13 cellular contexts compared by ENCODE assay signal in genomic region chr2:9256570-9257043, GRCh38. TPM values are rescaled to one million over a fixed set of nuclear protein-coding genes. Genes with fewer than 3 reads are reported as not detected.
DNase-seq lines count a peak whose midpoint lies in the region; ATAC-seq, FAIRE-seq and TF ChIP-seq lines count a peak whose summit lies in the region.
"Had no signal": no experiment of that assay in that cellular context is flagged by ENCODE, and none has a peak within 500 bp of the region (broad histone marks: within the 10 kb centered on the region; RNA-seq: fewer than 3 reads in every experiment).

No MANE protein-coding gene starts in this region.

- H3K9ac ChIP-seq in endothelial cell of umbilical vein (replicated peaks; ENCODE audit: extremely low read depth, insufficient read depth, low read length), result no peak overlapping the region
- H3K9ac ChIP-seq in neural cell (ENCODE audit: low read length), result peak overlapping the region; percentile 7

- FAIRE-seq in endothelial cell of umbilical vein (lab: Jason Lieb, UNC), result peak; percentile 77

- H3K4me2 ChIP-seq in endothelial cell of umbilical vein (ENCODE audit: insufficient read depth, low read length), result peak overlapping the region; percentile 32
- no peak overlapping the region for H3K4me2 ChIP-seq in neural cell (ENCODE audit: low read length)

- H3K4me3 Mint-ChIP-seq in Caco-2 (ENCODE audit: unreplicated experiment) (no peak overlapping the region), endothelial cell (ENCODE audit: unreplicated experiment) (no peak overlapping the region)
- H3K4me3 Mint-ChIP-seq: natural killer cell had no signal

- H3K4me1 ChIP-seq in Caco-2 (peaks cover 20% of the 10 kb centered on the region), endothelial cell of umbilical vein (ENCODE audit: control insufficient read depth, extremely low read depth, insufficient read depth, low read length) (peaks cover 65% of the 10 kb centered on the region)
- H3K4me1 ChIP-seq: HAP-1 had no signal

- H3K27ac Mint-ChIP-seq in Caco-2 (ENCODE audit: unreplicated experiment) (peak overlapping the region; percentile 2), endothelial cell (ENCODE audit: unreplicated experiment) (no peak overlapping the region)
- H3K27ac Mint-ChIP-seq: natural killer cell had no signal

- TF ChIP-seq RAD21 in neural cell (conservative IDR thresholded peaks at IDR 0.05), result peak; percentile 39

- no peaks in the 10 kb centered on the region for H3K9me1 ChIP-seq in endothelial cell of umbilical vein (replicated peaks; ENCODE audit: control insufficient read depth, extremely low read depth, insufficient read depth, low read length)

- BruUV-seq in Caco-2 (replicated peaks; lab: Mats Ljungman, UMichigan) (no TSS peak), endothelial cell of umbilical vein (replicated peaks; lab: Mats Ljungman, UMichigan) (no TSS peak)

- peaks cover 11% of the 10 kb centered on the region for H3K36me3 Mint-ChIP-seq in Caco-2 (ENCODE audit: insufficient read depth, unreplicated experiment)
- H3K36me3 Mint-ChIP-seq in endothelial cell (ENCODE audit: low read depth, unreplicated experiment), result no peaks in the 10 kb centered on the region
- H3K36me3 Mint-ChIP-seq: natural killer cell had no signal

- no peaks in the 10 kb centered on the region for H3K9me2 ChIP-seq in neural cell (ENCODE audit: insufficient read depth, low read length)

- ATAC-seq in HG03139 (IDR thresholded peaks at IDR 0.05; ENCODE audit: unreplicated experiment) (no peak), GM18870 (IDR thresholded peaks at IDR 0.05; ENCODE audit: unreplicated experiment) (no peak), GM19395 (IDR thresholded peaks at IDR 0.05; ENCODE audit: unreplicated experiment) (no peak)
- ATAC-seq: natural killer cell had no signal

- H4K20me1 ChIP-seq in endothelial cell of umbilical vein (replicated peaks; ENCODE audit: control insufficient read depth, extremely low read depth, insufficient read depth, low read length) (no peaks in the 10 kb centered on the region), neural cell (ENCODE audit: insufficient read depth) (peaks cover 4% of the 10 kb centered on the region)

- H3F3A ChIP-seq in neural cell (ENCODE audit: insufficient read depth, low read length, poor library complexity, severe bottlenecking), result no peaks in the 10 kb centered on the region

- intact Hi-C loops in Caco-2 (cut with micrococcal nuclease; ENCODE audit: unreplicated experiment), result loop anchor here (1.0 to 2.0 kb wide), 2 partner anchors 50 to 113 kb away; partner anchors contain the start of gene ASAP2
- intact Hi-C loops in endothelial cell of umbilical vein (cut with micrococcal nuclease), result no loop called here

- CTCF ChIA-PET in Caco-2 (lab: Charles Lee) (interaction anchor here (0.5 to 1.0 kb wide), 2 partner anchors 113 to 115 kb away, joined by 3 to 4 read pairs; no protein-coding TSS in a partner anchor), endothelial cell of umbilical vein (lab: Charles Lee) (interaction anchor here (0.9 to 1.4 kb wide), 3 partner anchors 43 to 51 kb away, joined by 3 read pairs; no protein-coding TSS in a partner anchor)

- peaks cover 84% of the 10 kb centered on the region for H3K79me2 ChIP-seq in endothelial cell of umbilical vein (ENCODE audit: control insufficient read depth, insufficient read depth, low read length)
- peaks cover 46% of the 10 kb centered on the region for H3K79me2 ChIP-seq in neural cell (replicated peaks; ENCODE audit: insufficient read depth, low read length)

- peaks cover 21% of the 10 kb centered on the region for H3K4me1 Mint-ChIP-seq in Caco-2 (ENCODE audit: low read depth, unreplicated experiment)
- peaks cover 54% of the 10 kb centered on the region for H3K4me1 Mint-ChIP-seq in endothelial cell (ENCODE audit: unreplicated experiment)

- H3K27me3 Mint-ChIP-seq in Caco-2 (ENCODE audit: insufficient read depth, unreplicated experiment), result no peaks in the 10 kb centered on the region
- peaks cover 3% of the 10 kb centered on the region for H3K27me3 Mint-ChIP-seq in endothelial cell (ENCODE audit: unreplicated experiment)

- H3K9me3 Mint-ChIP-seq in Caco-2 (ENCODE audit: unreplicated experiment) (no peaks in the 10 kb centered on the region), endothelial cell (ENCODE audit: unreplicated experiment) (no peaks in the 10 kb centered on the region)
- H3K9me3 Mint-ChIP-seq: natural killer cell had no signal

- dilution Hi-C loops in endothelial cell of umbilical vein (cut with MboI; ENCODE audit: extremely low pct_ligation_motif_present, low sequenced_read_pairs), result no loop called here

- H3K27ac ChIP-seq in endothelial cell of umbilical vein (ENCODE audit: insufficient read depth, low read depth, low read length) (no peak overlapping the region), neural cell (ENCODE audit: low read length) (no peak overlapping the region)

- H2AFZ ChIP-seq in endothelial cell of umbilical vein (ENCODE audit: low read depth, low read length) (no peak overlapping the region), neural cell (ENCODE audit: low read depth, low read length) (no peak overlapping the region)

- TF ChIP-seq POLR2A in endothelial cell of umbilical vein (IDR thresholded peaks at IDR 0.05; ENCODE audit: low read depth, low read length), result no peak

- H3K27me3 ChIP-seq in Caco-2 (replicated peaks; ENCODE audit: control insufficient read depth, insufficient read depth, low read length) (no peaks in the 10 kb centered on the region), endothelial cell of umbilical vein (ENCODE audit: control insufficient read depth in 2 of 2, insufficient read depth in 2 of 2, low read length in 2 of 2) (no peaks in the 10 kb centered on the region), neural cell (ENCODE audit: insufficient read depth, low read depth, low read length) (no peaks in the 10 kb centered on the region)

- POLR2A ChIA-PET in Caco-2 (lab: Charles Lee), result no interaction called here
- POLR2A ChIA-PET in endothelial cell of umbilical vein (lab: Charles Lee), result no interaction called here

- TF ChIP-seq CTCF in Caco-2 (IDR thresholded peaks at IDR 0.05; ENCODE audit: insufficient read depth in 1 of 2, low read depth in 1 of 2, low read length in 1 of 2, severe bottlenecking in 1 of 2, unreplicated experiment in 1 of 2) (peak in 1 of 2 experiments; percentile 10), endothelial cell of umbilical vein (IDR thresholded peaks at IDR 0.05; ENCODE audit: extremely low read depth in 1 of 2, insufficient read depth in 1 of 2, low read depth in 1 of 2, low read length in 2 of 2) (no peak), neural cell (IDR thresholded peaks at IDR 0.05; ENCODE audit: poor library complexity, severe bottlenecking) (no peak), endothelial cell (IDR thresholded peaks at IDR 0.05; ENCODE audit: unreplicated experiment) (no peak)

- H3K4me3 ChIP-seq in Caco-2 (ENCODE audit: low read depth, low read length) (no peak overlapping the region), endothelial cell of umbilical vein (replicated peaks in 1 of 3; ENCODE audit: insufficient read depth in 1 of 3, low read depth in 1 of 3, low read length in 3 of 3) (no peak overlapping the region), neural cell (ENCODE audit: low read length) (peak overlapping the region; percentile 15)
- H3K4me3 ChIP-seq: HAP-1 had no signal

- H3K36me3 ChIP-seq in Caco-2 (ENCODE audit: control insufficient read depth, insufficient read depth, low read length), result no peaks in the 10 kb centered on the region; the same call in 1 of the 2 replicates
- no peaks in the 10 kb centered on the region for H3K36me3 ChIP-seq in endothelial cell of umbilical vein (ENCODE audit: control insufficient read depth in 2 of 2, extremely low read depth in 1 of 2, insufficient read depth in 2 of 2, low read length in 2 of 2)
- no peaks in the 10 kb centered on the region for H3K36me3 ChIP-seq in neural cell (ENCODE audit: insufficient read depth, low read length)
- H3K36me3 ChIP-seq: HAP-1 had no signal

- DNase-seq in Caco-2 (peak in 1 of 2 experiments; percentile 37), NCI-H526 (lab: John Stamatoyannopoulos, UW) (peak; percentile 26 to 40), endothelial cell of umbilical vein (ENCODE audit: low read depth, low spot score) (peak; percentile 58), endothelial cell (ENCODE audit: low spot score) (no peak)
- DNase-seq: aorta; natural killer cell; NCI-H2081; stimulated activated CD4-positive, alpha-beta T cell treated with anti-CD3 and anti-CD28 coated beads, Interleukin-4, amount 100 ng/mL, for 24 hours had no signal

- no peak for TF ChIP-seq EP300 in neural cell (conservative IDR thresholded peaks at IDR 0.05; ENCODE audit: poor library complexity, severe bottlenecking)

- H3K9me3 ChIP-seq in Caco-2 (no peaks in the 10 kb centered on the region), endothelial cell of umbilical vein (replicated peaks; ENCODE audit: control insufficient read depth, insufficient read depth, low read length) (no peaks in the 10 kb centered on the region), neural cell (ENCODE audit: low read length) (no peaks in the 10 kb centered on the region)
- H3K9me3 ChIP-seq: HAP-1 had no signal

TF ChIP-seq in endothelial cell of umbilical vein, 7 proteins besides CTCF, POLR2A, EP300 and RAD21 (continues in another document):
- TF ChIP-seq EZH2 (IDR thresholded peaks at IDR 0.05; ENCODE audit: borderline replicate concordance, low read depth, low read length, severe bottlenecking) (no peak), POLR2AphosphoS5 (IDR thresholded peaks at IDR 0.05; ENCODE audit: insufficient read depth, low read depth, low read length) (no peak), GATA2 (IDR thresholded peaks at IDR 0.05; ENCODE audit: insufficient read depth, insufficient read length, low read depth, low read length) (no peak), MYC (IDR thresholded peaks at IDR 0.05; ENCODE audit: low read depth, low read length) (no peak)

TF ChIP-seq in neural cell, 6 proteins besides CTCF, POLR2A, EP300 and RAD21 (continues in another document):
- TF ChIP-seq POLR2AphosphoS5 (IDR thresholded peaks at IDR 0.05), result no peak

RNA-seq across cellular contexts. Expression of gene ASAP2, which starts 50.0 kb away (rescaled TPM):
- total RNA-seq in Caco-2 (2022), result 25.6 and 27.8 TPM in 2 replicates
- total RNA-seq in endothelial cell of umbilical vein, result 75.8 and 79.2 TPM in 2 replicates
- polyA plus RNA-seq in endothelial cell of umbilical vein, result 26.4 and 31.1 TPM in 2 replicates
- polyA plus RNA-seq in endothelial cell of umbilical vein (2011; cell fraction: cytosol; rRNA removed), result 31.6 and 32.0 TPM in 2 replicates
- polyA plus RNA-seq in endothelial cell of umbilical vein (2011; cell fraction: nucleus; rRNA removed), result 85.8 and 94.0 TPM in 2 replicates
- polyA plus RNA-seq in endothelial cell of umbilical vein (2012), result 39.1 and 42.5 TPM in 2 replicates
- polyA minus RNA-seq in endothelial cell of umbilical vein, result 66.1 and 67.7 TPM in 2 replicates
- 7.3 TPM for polyA minus RNA-seq in endothelial cell of umbilical vein (2011; cell fraction: cytosol; rRNA and poly(A)+ RNA removed)
- polyA minus RNA-seq in endothelial cell of umbilical vein (2011; cell fraction: nucleus; rRNA and poly(A)+ RNA removed), result 92.1 and 117 TPM in 2 replicates
- polyA plus RNA-seq in neural cell, result 41.0 and 54.6 TPM in 2 replicates
- polyA minus RNA-seq in neural cell, result 74.3 and 91.7 TPM in 2 replicates
- total RNA-seq in endothelial cell (ENCODE audit: unreplicated experiment), result 31.8 TPM
